Comparison of ENCODE assay signal across 27 cellular contexts in the genomic region with DNA sequence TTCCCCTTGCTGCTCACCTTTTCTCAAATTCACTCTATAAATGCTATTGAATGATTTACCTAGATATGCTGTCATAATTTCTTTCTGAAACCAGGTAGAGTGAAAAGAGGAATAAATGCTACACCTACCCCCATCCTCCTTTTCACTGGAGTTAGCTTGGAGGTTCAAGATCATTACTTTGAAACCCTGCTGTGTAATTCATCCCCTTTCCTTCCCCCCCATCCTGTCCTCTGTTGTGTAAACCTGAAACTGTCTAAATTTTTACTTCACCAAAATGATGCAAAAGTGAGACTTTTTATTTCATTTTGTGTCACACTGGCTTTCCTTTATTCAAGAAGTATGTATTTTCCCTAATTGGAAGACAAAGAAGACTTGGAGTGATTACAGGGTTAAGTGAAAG.
"Had no signal": no experiment of that assay in that cellular context is flagged by ENCODE, and none has a peak within 500 bp of the region (broad histone marks: within the 10 kb centered on the region; RNA-seq: fewer than 3 reads in every experiment).

No MANE protein-coding gene starts in this region.

- H3K9me3 Mint-ChIP-seq: activated naive CD4-positive, alpha-beta T cell treated with anti-CD3 and anti-CD28 coated beads, Interleukin-2, amount 10 ng/mL, durations not matched to agents 7 days and 5 days; activated T-cell treated with anti-CD3 and anti-CD28 coated beads, Interleukin-2, amount 50 U/mL, for 4 hours; neural progenitor cell; T-cell had no signal

- FAIRE-seq: keratinocyte, small intestine, TTC549 had no signal

- ATAC-seq: activated T-cell treated with anti-CD3 and anti-CD28 coated beads, Interleukin-2, amount 50 U/mL, for 4 hours; heart right ventricle; left colon; sciatic nerve; T-cell had no signal

- H3K36me3 Mint-ChIP-seq: activated naive CD4-positive, alpha-beta T cell treated with anti-CD3 and anti-CD28 coated beads, Interleukin-2, amount 10 ng/mL, durations not matched to agents 7 days and 5 days; T-cell had no signal

- H3K9me3 ChIP-seq: heart right ventricle, tibial nerve had no signal

- H3K27ac Mint-ChIP-seq: activated naive CD4-positive, alpha-beta T cell treated with anti-CD3 and anti-CD28 coated beads, Interleukin-2, amount 10 ng/mL, durations not matched to agents 7 days and 5 days; neural progenitor cell had no signal

- H3K4me3 Mint-ChIP-seq: activated naive CD4-positive, alpha-beta T cell treated with anti-CD3 and anti-CD28 coated beads, Interleukin-2, amount 10 ng/mL, durations not matched to agents 7 days and 5 days; activated T-cell treated with anti-CD3 and anti-CD28 coated beads, Interleukin-2, amount 50 U/mL, for 4 hours; neural progenitor cell; T-cell had no signal

- DNase-seq: activated CD4-positive, CD25-positive, alpha-beta regulatory T cell treated with anti-CD3 and anti-CD28 coated beads, Interleukin-2, amount 50 U/mL, for 72 hours; activated CD8-positive, alpha-beta memory T cell treated with anti-CD3 and anti-CD28 coated beads, Interleukin-2, amount 50 U/mL, for 48 hours; activated effector memory CD4-positive, alpha-beta T cell treated with anti-CD3 and anti-CD28 coated beads, Interleukin-2, amount 50 U/mL, for 16 hours; activated naive CD4-positive, alpha-beta T cell treated with anti-CD3 and anti-CD28 coated beads, Interleukin-2, amount 10 ng/mL, durations not matched to agents 7 days and 5 days; activated T-cell treated with anti-CD3 and anti-CD28 coated beads, Interleukin-2, amount 50 U/mL, for 4 hours; aorta; brain microvascular endothelial cell; caudate nucleus; dermis blood vessel endothelial cell; effector CD8-positive, alpha-beta T cell; erythroblast; foreskin fibroblast; heart right ventricle; left colon; mesenchymal stem cell; posterior cingulate gyrus; small intestine; stimulated activated CD4-positive, alpha-beta T cell treated with anti-CD3 and anti-CD28 coated beads, Interleukin-15, amount 100 ng/mL, for 24 hours; stimulated activated CD8-positive, alpha-beta memory T cell treated with anti-CD3 and anti-CD28 coated beads, Interleukin-4, amount 100 ng/mL, for 48 hours; stimulated activated naive CD4-positive, alpha-beta T cell treated with Interleukin-2 at 50 U/mL for 16 hours; T-cell; WERI-Rb-1 had no signal
